Comparison of ENCODE assay signal across 13 cellular contexts in the genomic region with DNA sequence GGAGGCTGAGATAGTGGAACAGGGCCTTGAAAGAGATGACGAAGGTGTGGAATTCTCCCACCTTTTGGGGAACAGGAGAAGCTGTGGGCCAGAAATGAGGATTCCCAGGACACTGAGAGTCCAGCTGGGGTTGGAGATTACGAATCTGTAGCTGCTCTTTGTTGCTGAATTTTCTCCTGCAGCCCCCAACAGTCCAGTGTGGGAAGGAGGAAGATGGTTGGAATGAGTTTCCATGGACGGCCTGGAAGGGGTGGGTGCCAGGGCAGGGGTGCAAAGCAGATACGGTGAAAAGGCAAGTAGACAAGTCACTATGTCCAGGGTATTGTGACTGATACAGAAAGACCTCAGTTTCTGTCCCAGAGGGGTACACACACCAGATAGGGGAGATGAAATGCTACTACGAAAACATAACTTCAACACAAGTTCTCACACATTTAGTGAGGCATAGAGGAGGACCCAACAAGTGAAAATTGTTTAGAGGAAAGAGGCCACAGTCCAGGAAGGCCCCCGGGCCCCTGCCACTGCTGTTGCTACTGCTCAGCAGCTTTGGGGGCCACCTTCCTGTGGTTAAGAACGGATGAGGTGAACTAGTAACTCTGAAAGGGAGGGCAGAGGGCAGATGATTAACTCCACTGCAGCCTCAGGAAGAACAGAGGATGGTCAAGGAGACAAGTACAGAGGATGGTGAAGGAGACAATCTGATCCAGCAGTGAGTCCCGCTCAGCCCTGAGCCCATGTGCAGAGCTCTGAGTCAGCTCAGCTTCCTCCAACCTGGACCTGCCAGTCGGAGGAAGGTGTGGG. TPM values are rescaled to one million over a fixed set of nuclear protein-coding genes. Genes with fewer than 3 reads are reported as not detected.
DNase-seq lines count a peak whose midpoint lies in the region; ATAC-seq and TF ChIP-seq lines count a peak whose summit lies in the region.
"Had no signal": no experiment of that assay in that cellular context is flagged by ENCODE, and none has a peak within 500 bp of the region (broad histone marks: within the 10 kb centered on the region; RNA-seq: fewer than 3 reads in every experiment).

No MANE protein-coding gene starts in this region.

- DNase-seq in natural killer cell (peak; percentile 56), OCI-M1 (lab: John Stamatoyannopoulos, UW) (no peak), GM19240 (ENCODE audit: insufficient read length, low spot score) (no peak), adrenal gland (no peak), NOMO-1 treated with DMSO at 0.1 percent for 48 hours (lab: John Stamatoyannopoulos, UW; ENCODE audit: unreplicated experiment) (no peak)
- DNase-seq: foreskin fibroblast; NCI-H1105 treated with DMSO at 0.1 percent for 48 hours; stimulated activated CD4-positive, alpha-beta T cell treated with anti-CD3 and anti-CD28 coated beads, Interleukin-12 subunit alpha, Interleukin-12 subunit beta, amount 100 ng/mL, for 4 hours had no signal

- no peak overlapping the region for H3K4me3 Mint-ChIP-seq in natural killer cell

- H3K27ac ChIP-seq in adrenal gland, result no peak overlapping the region

- TF ChIP-seq CTCF in natural killer cell (IDR thresholded peaks at IDR 0.05) (no peak), adrenal gland (IDR thresholded peaks at IDR 0.05) (no peak)

- no peaks in the 10 kb centered on the region for H3K36me3 ChIP-seq in adrenal gland (replicated peaks in 1 of 2)

- no peak for TF ChIP-seq POLR2A in adrenal gland (IDR thresholded peaks at IDR 0.05)

- peak; percentile 71 for ATAC-seq in GM18870 (IDR thresholded peaks at IDR 0.05; ENCODE audit: unreplicated experiment)
- peak; percentile 89 for ATAC-seq in GM21619 (IDR thresholded peaks at IDR 0.05; ENCODE audit: unreplicated experiment)
- peak; percentile 72 for ATAC-seq in HG03565 (IDR thresholded peaks at IDR 0.05; ENCODE audit: unreplicated experiment)
- peak; percentile 69 to 86 (median 79) for ATAC-seq in natural killer cell

- peaks cover 17% of the 10 kb centered on the region for H3K36me3 Mint-ChIP-seq in natural killer cell

- H3K9me3 ChIP-seq in adrenal gland (replicated peaks in 1 of 3), result no peaks in the 10 kb centered on the region

- H3K4me1 ChIP-seq in adrenal gland (replicated peaks in 1 of 2), result no peaks in the 10 kb centered on the region

- H3K9me3 Mint-ChIP-seq in natural killer cell, result no peaks in the 10 kb centered on the region

- H3K27ac Mint-ChIP-seq in natural killer cell, result no peak overlapping the region

- intact Hi-C loops in natural killer cell (cut with micrococcal nuclease) (no loop called here), adrenal gland (cut with DNase I) (no loop called here)

- H3K4me1 Mint-ChIP-seq in natural killer cell, result peaks cover 37 to 47% of the 10 kb centered on the region in 2 donors

- WGBS in adrenal gland, 4 donors, result 59 to 78% (median 66%) methylated on average over 9 of the region's 9 CpGs

- no peaks in the 10 kb centered on the region for H3K27me3 Mint-ChIP-seq in natural killer cell (ENCODE audit: low read depth in 2 of 2)

- H3K27me3 ChIP-seq in adrenal gland, result no peaks in the 10 kb centered on the region

- no peak overlapping the region for H3K4me3 ChIP-seq in adrenal gland

RNA-seq across cellular contexts. Expression of a gene that starts 7.3 kb away (rescaled TPM):
- total RNA-seq in natural killer cell, result 100 to 1,000 TPM; 131 to 193 (median 150) TPM
- total RNA-seq in adrenal gland, result 1 to 10 TPM in 1 of 8 donors, under 1 TPM in 6, not detected in 1; 0.15 to 1.4 (median 0.36) TPM
- under 1 TPM; 0.17 to 0.88 (median 0.22) TPM for polyA plus RNA-seq in adrenal gland
- total RNA-seq: temporal lobe had no signal

RNA-seq across cellular contexts. Expression of a gene that starts 29.6 kb away (rescaled TPM):
- total RNA-seq in natural killer cell, result not detected
- under 1 TPM in 2 of 8 donors, not detected in 6; 0.41 to 0.52 TPM for total RNA-seq in adrenal gland
- 1 to 10 TPM in 2 of 3 donors, not detected in 1; 2.4 to 4.1 TPM for polyA plus RNA-seq in adrenal gland
- total RNA-seq: bronchial epithelial cell, temporal lobe had no signal

RNA-seq across cellular contexts. Expression of a gene that starts 59.4 kb away (rescaled TPM):
- 10 to 100 TPM; 30.3 to 47.1 (median 34.4) TPM for total RNA-seq in natural killer cell
- 1 to 10 TPM in 1 of 8 donors, under 1 TPM in 5, not detected in 2; 0.14 to 1.0 (median 0.33) TPM for total RNA-seq in adrenal gland
- polyA plus RNA-seq in adrenal gland, result 1 to 10 TPM in 1 of 3 donors, under 1 TPM in 2; 0.27 to 1.3 (median 0.42) TPM
- total RNA-seq: temporal lobe had no signal

Comparison
In these comparisons a context has a peak if more than half of its experiments do, and no peak if none do; other contexts are left out.
1. RNA of a gene that starts 7.3 kb away (total RNA-seq): 131 to 193 TPM in natural killer cell; 0.15 to 1.4 TPM in adrenal gland; every median in the first group is over 10 times any median in the second.
2. RNA of a gene that starts 59.4 kb away (total RNA-seq): 30.3 to 47.1 TPM in natural killer cell; 0.14 to 1.0 TPM in adrenal gland; every median in the first group is over 10 times any median in the second.
3. Peak in every context shown above with its lines, with median percentiles within 50 percentile points of each other: ATAC-seq.